29 cellular contexts compared by ENCODE assay signal in the genomic region with DNA sequence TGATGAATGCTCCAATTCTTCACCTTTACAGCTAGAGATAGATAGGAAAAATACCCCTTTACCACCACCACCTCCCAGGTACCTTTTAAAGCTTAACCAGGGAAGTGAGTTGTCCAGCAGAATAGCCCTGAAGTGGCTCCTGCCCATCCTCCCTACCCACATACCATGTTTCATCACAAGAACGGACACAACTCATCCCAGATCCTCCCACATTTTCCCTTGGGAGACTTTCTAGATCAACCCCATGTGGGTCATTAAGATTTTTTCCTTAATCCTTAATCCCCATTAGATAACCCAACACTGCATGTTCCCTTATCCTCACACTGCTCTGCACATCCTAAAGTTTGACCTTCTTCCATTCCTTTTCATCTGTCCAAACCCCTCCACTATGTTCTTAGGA.
A peak's percentile ranks its signal among the peaks of the same experiment; 100 is the strongest.
DNase-seq lines count a peak whose midpoint lies in the region; ATAC-seq, FAIRE-seq and TF ChIP-seq lines count a peak whose summit lies in the region.
"Had no signal": no experiment of that assay in that cellular context is flagged by ENCODE, and none has a peak within 500 bp of the region (broad histone marks: within the 10 kb centered on the region; RNA-seq: fewer than 3 reads in every experiment).

No MANE protein-coding gene starts in this region.

- ATAC-seq in body of pancreas, result no peak
- ATAC-seq in activated T-cell treated with anti-CD3 and anti-CD28 coated beads, Interleukin-2, amount 50 U/mL, for 72 hours (replicated peaks in 1 of 2), result no peak
- ATAC-seq: GM12878 had no signal

- H3K4me3 Mint-ChIP-seq in activated T-cell treated with anti-CD3 and anti-CD28 coated beads, Interleukin-2, amount 50 U/mL, for 72 hours, result no peak overlapping the region
- H3K4me3 Mint-ChIP-seq: CD14-positive monocyte; CD4-positive, alpha-beta memory T cell; CD4-positive, CD25-positive, alpha-beta regulatory T cell; CD8-positive, alpha-beta memory T cell had no signal

- peaks cover 28% of the 10 kb centered on the region for H3K4me1 Mint-ChIP-seq in activated T-cell treated with anti-CD3 and anti-CD28 coated beads, Interleukin-2, amount 50 U/mL, for 72 hours (ENCODE audit: low read depth)

- H3K27ac ChIP-seq in GM23248, result no peak overlapping the region
- no peak overlapping the region for H3K27ac ChIP-seq in body of pancreas
- H3K27ac ChIP-seq in dorsolateral prefrontal cortex, result no peak overlapping the region
- H3K27ac ChIP-seq: BLaER1 had no signal

- no peaks in the 10 kb centered on the region for H3K9me3 ChIP-seq in GM23248 (ENCODE audit: low read depth)
- H3K9me3 ChIP-seq in body of pancreas, result no peaks in the 10 kb centered on the region
- H3K9me3 ChIP-seq: BE2C had no signal

- H3K27me3 ChIP-seq in GM23248 (replicated peaks; ENCODE audit: insufficient read depth), result no peaks in the 10 kb centered on the region
- no peaks in the 10 kb centered on the region for H3K27me3 ChIP-seq in body of pancreas
- peaks cover 0 to 3% (median 0%) of the 10 kb centered on the region in 45 donors for H3K27me3 ChIP-seq in dorsolateral prefrontal cortex
- H3K27me3 ChIP-seq: BE2C, BLaER1 had no signal

- no peaks in the 10 kb centered on the region for H3K79me2 ChIP-seq in GM23248 (ENCODE audit: insufficient read depth)

- TF ChIP-seq CTCF in fibroblast of mammary gland (conservative IDR thresholded peaks at IDR 0.05; ENCODE audit: control insufficient read depth, insufficient read depth, low read depth, low read length), result no peak
- no peak for TF ChIP-seq CTCF in body of pancreas (IDR thresholded peaks at IDR 0.05)
- TF ChIP-seq CTCF in dorsolateral prefrontal cortex (IDR thresholded peaks at IDR 0.05 in 54 of 56, conservative IDR thresholded peaks at IDR 0.05 in 2 of 56; ENCODE audit: low read depth in 1 of 56, partially characterized antibody in 56 of 56), result no peak

- H3F3A ChIP-seq in GM23248 (ENCODE audit: insufficient read depth), result no peaks in the 10 kb centered on the region

- H3K36me3 ChIP-seq in GM23248 (ENCODE audit: low read depth) (no peaks in the 10 kb centered on the region), body of pancreas (replicated peaks in 1 of 2; ENCODE audit: insufficient read depth in 1 of 2, low read depth in 2 of 2) (no peaks in the 10 kb centered on the region)
- H3K36me3 ChIP-seq: BE2C, BLaER1 had no signal

- peak; percentile 8 for FAIRE-seq in GM19239 (lab: Jason Lieb, UNC)
- FAIRE-seq: A204.1, GM12878, GM12892, GM18507 had no signal

- TF ChIP-seq POLR2A in body of pancreas (IDR thresholded peaks at IDR 0.05), result no peak

- no peaks in the 10 kb centered on the region for H4K20me1 ChIP-seq in GM23248 (ENCODE audit: insufficient read depth)
- H4K20me1 ChIP-seq: BLaER1 had no signal

- H3K9me2 ChIP-seq in GM23248 (ENCODE audit: insufficient read depth), result no peaks in the 10 kb centered on the region

- H2AFZ ChIP-seq in GM23248, result no peak overlapping the region

- H3K27me3 Mint-ChIP-seq in activated T-cell treated with anti-CD3 and anti-CD28 coated beads, Interleukin-2, amount 50 U/mL, for 72 hours (ENCODE audit: low read depth), result no peaks in the 10 kb centered on the region
- H3K27me3 Mint-ChIP-seq: CD4-positive, alpha-beta memory T cell; CD4-positive, CD25-positive, alpha-beta regulatory T cell had no signal

- H3K4me3 ChIP-seq in GM23248 (no peak overlapping the region), fibroblast of mammary gland (ENCODE audit: control insufficient read depth, low read depth, low read length) (no peak overlapping the region), body of pancreas (no peak overlapping the region), dorsolateral prefrontal cortex (no peak overlapping the region)
- H3K4me3 ChIP-seq: BLaER1, GM12878 had no signal

- peaks cover 6% of the 10 kb centered on the region in 2 donors for H3K9me3 Mint-ChIP-seq in activated T-cell treated with anti-CD3 and anti-CD28 coated beads, Interleukin-2, amount 50 U/mL, for 72 hours

- no peak overlapping the region for H3K9ac ChIP-seq in GM23248
- H3K9ac ChIP-seq: BLaER1 had no signal

- 28 to 47% methylated on average over 1 of the region's 1 CpG for WGBS in GM23248 (ENCODE audit: low coverage in 1 of 2, low lambda C conversion rate in 2 of 2, missing lambda C conversion rate in 2 of 2), 2 experiments
- WGBS in body of pancreas, 2 donors, result 72 to 76% methylated on average over 1 of the region's 1 CpG

- H3K4me1 ChIP-seq in GM23248 (ENCODE audit: insufficient read depth), result 0 out of 2 replicates have a peak, but pooled peaks cover 5% of the 10 kb centered on the region
- no peaks in the 10 kb centered on the region for H3K4me1 ChIP-seq in body of pancreas
- H3K4me1 ChIP-seq: BE2C, BLaER1 had no signal

- in situ Hi-C loops in GM23248 (cut with MboI), result no loop called here

- peaks cover 3 to 10% of the 10 kb centered on the region in 2 donors for H3K36me3 Mint-ChIP-seq in activated T-cell treated with anti-CD3 and anti-CD28 coated beads, Interleukin-2, amount 50 U/mL, for 72 hours (ENCODE audit: insufficient read depth in 2 of 2)
- H3K36me3 Mint-ChIP-seq: CD14-positive monocyte; CD4-positive, alpha-beta memory T cell; CD4-positive, CD25-positive, alpha-beta regulatory T cell had no signal

- intact Hi-C loops in body of pancreas (cut with DNase I) (no loop called here), dorsolateral prefrontal cortex (cut with DNase I) (no loop called here)

- no peak overlapping the region for H3K27ac Mint-ChIP-seq in activated T-cell treated with anti-CD3 and anti-CD28 coated beads, Interleukin-2, amount 50 U/mL, for 72 hours
- H3K27ac Mint-ChIP-seq: CD14-positive monocyte; CD4-positive, alpha-beta memory T cell; CD4-positive, CD25-positive, alpha-beta regulatory T cell; CD8-positive, alpha-beta memory T cell had no signal

- DNase-seq in GM19239 (ENCODE audit: insufficient read length, low spot score) (no peak), GM23248 (peak; percentile 10), amniotic epithelial cell (ENCODE audit: low read depth) (peak; percentile 52), fibroblast of mammary gland (ENCODE audit: low read depth) (peak; percentile 68), body of pancreas (no peak), dorsolateral prefrontal cortex (no peak)
- DNase-seq in activated T-cell treated with anti-CD3 and anti-CD28 coated beads, Interleukin-2, amount 50 U/mL, for 1 hour, result no peak
- no peak for DNase-seq in activated T-cell treated with anti-CD3 and anti-CD28 coated beads, Interleukin-2, amount 50 U/mL, for 72 hours
- DNase-seq: 8988T; ACHN; BE2C; C1 segment of cervical spinal cord; CD4-positive, alpha-beta memory T cell; CD4-positive, CD25-positive, alpha-beta regulatory T cell; CD8-positive, alpha-beta memory T cell; COR-L47; DMS 273 treated with DMSO at 0.1 percent for 48 hours; DMS153; DMS53; DMS79; DND-41; EL; GDM1 had no signal

- no peak overlapping the region for H3K4me2 ChIP-seq in GM23248 (ENCODE audit: unreplicated experiment)
- H3K4me2 ChIP-seq: BLaER1 had no signal

Comparison
In these comparisons a context has a peak if more than half of its experiments do, and no peak if none do; other contexts are left out.
1. DNase-seq: peak in GM23248 (single experiment), amniotic epithelial cell (single experiment) and fibroblast of mammary gland (single experiment); none in GM19239 (single experiment), body of pancreas (0 of 4), activated T-cell treated with anti-CD3 and anti-CD28 coated beads, Interleukin-2, amount 50 U/mL, for 1 hour (single experiment), dorsolateral prefrontal cortex (0 of 10) and activated T-cell treated with anti-CD3 and anti-CD28 coated beads, Interleukin-2, amount 50 U/mL, for 72 hours (0 of 2).